In genomic region chr13:32428581-32429072, GRCh38 we compare ENCODE assay signal across 8 cellular contexts. TPM values are rescaled to one million over a fixed set of nuclear protein-coding genes. Genes with fewer than 3 reads are reported as not detected.
DNase-seq lines count a peak whose midpoint lies in the region; ATAC-seq and TF ChIP-seq lines count a peak whose summit lies in the region.

No MANE protein-coding gene starts in this region.

- peak overlapping the region; percentile 88 for H3K27ac ChIP-seq in psoas muscle

- ATAC-seq in psoas muscle, result no peak
- ATAC-seq in HG03159 (IDR thresholded peaks at IDR 0.05; ENCODE audit: unreplicated experiment), result no peak

- TF ChIP-seq CTCF in fibroblast of villous mesenchyme (IDR thresholded peaks at IDR 0.05; ENCODE audit: insufficient read depth, low read depth, low read length) (no peak), psoas muscle (IDR thresholded peaks at IDR 0.05) (no peak)

- no peaks in the 10 kb centered on the region for H3K36me3 ChIP-seq in H7 (replicated peaks; ENCODE audit: control insufficient read depth, insufficient read depth, low read length)
- peaks cover 0 to 36% of the 10 kb centered on the region in 2 donors for H3K36me3 ChIP-seq in psoas muscle (ENCODE audit: insufficient read depth in 1 of 2, low read depth in 1 of 2)

- H3K4me3 ChIP-seq in H7 (ENCODE audit: insufficient read depth, low read depth, low read length), result peak overlapping the region; percentile 75
- peak overlapping the region; percentile 72 for H3K4me3 ChIP-seq in fibroblast of villous mesenchyme (ENCODE audit: low read depth, low read length)
- H3K4me3 ChIP-seq in psoas muscle, result peak overlapping the region; percentile 84

- peaks cover 11% of the 10 kb centered on the region for H3K4me1 ChIP-seq in psoas muscle

- H3K27me3 Mint-ChIP-seq in T-helper 1 cell treated with Interleukin-12 subunit alpha and Interleukin-12 subunit beta and Interleukin-4 antibody, amounts not matched to agents 30 μg/mL and 1 μg/mL, for 36 hours (ENCODE audit: low read depth), result no peaks in the 10 kb centered on the region

- H3K4me1 Mint-ChIP-seq in T-helper 1 cell treated with Interleukin-12 subunit alpha and Interleukin-12 subunit beta and Interleukin-4 antibody, amounts not matched to agents 30 μg/mL and 1 μg/mL, for 36 hours (ENCODE audit: low read depth), result peaks cover 40% of the 10 kb centered on the region

- H3K9me3 Mint-ChIP-seq in T-helper 1 cell treated with Interleukin-12 subunit alpha and Interleukin-12 subunit beta and Interleukin-4 antibody, amounts not matched to agents 30 μg/mL and 1 μg/mL, for 36 hours, result no peaks in the 10 kb centered on the region

- peak overlapping the region; percentile 83 for H3K4me3 Mint-ChIP-seq in T-helper 1 cell treated with Interleukin-12 subunit alpha and Interleukin-12 subunit beta and Interleukin-4 antibody, amounts not matched to agents 30 μg/mL and 1 μg/mL, for 36 hours

- peaks cover 19% of the 10 kb centered on the region for H3K27me3 ChIP-seq in H7 (ENCODE audit: control insufficient read depth, insufficient read depth, low read length)
- H3K27me3 ChIP-seq in psoas muscle (ENCODE audit: insufficient read depth in 3 of 3, low read length in 2 of 3), result no peaks in the 10 kb centered on the region

- H3K9me3 ChIP-seq in psoas muscle, result no peaks in the 10 kb centered on the region

- intact Hi-C loops in psoas muscle (cut with DNase I), result loop anchor here (5.0 to 10.0 kb wide), 2 partner anchors 106 to 109 kb away; partner anchors contain the start of gene N4BP2L2 (in 2 of the 2)

- H3K36me3 Mint-ChIP-seq in T-helper 1 cell treated with Interleukin-12 subunit alpha and Interleukin-12 subunit beta and Interleukin-4 antibody, amounts not matched to agents 30 μg/mL and 1 μg/mL, for 36 hours (ENCODE audit: low read depth), result peaks cover 30% of the 10 kb centered on the region

- 33 to 53% (median 41%) methylated on average over 7 of the region's 7 CpGs for WGBS in psoas muscle, 3 donors

- DNase-seq in H7, result no peak
- no peak for DNase-seq in fibroblast of villous mesenchyme (ENCODE audit: low read depth)
- no peak for DNase-seq in psoas muscle
- no peak for DNase-seq in HuH-7.5 (ENCODE audit: low spot score)
- no peak for DNase-seq in DMS53 treated with DMSO at 0.1 percent for 48 hours (lab: John Stamatoyannopoulos, UW; ENCODE audit: unreplicated experiment)
- DNase-seq in NCI-H2029 (lab: John Stamatoyannopoulos, UW), result no peak

- peak overlapping the region; percentile 92 for H3K27ac Mint-ChIP-seq in T-helper 1 cell treated with Interleukin-12 subunit alpha and Interleukin-12 subunit beta and Interleukin-4 antibody, amounts not matched to agents 30 μg/mL and 1 μg/mL, for 36 hours

RNA-seq across cellular contexts. Expression of gene N4BP2L1, which starts 0.7 kb away (rescaled TPM):
- 2.1 and 2.4 TPM in 2 replicates for total RNA-seq in H7 (2014; rRNA removed; shearing (Covaris generic))
- total RNA-seq in fibroblast of villous mesenchyme, result 1.3 and 1.7 TPM in 2 replicates
- total RNA-seq in psoas muscle, result 1 to 10 TPM; 2.7 to 7.3 (median 4.8) TPM
- polyA plus RNA-seq in psoas muscle, result 1 to 10 TPM; 2.7 to 3.9 (median 3.4) TPM
